In genomic region chr3:186930639-186931486, GRCh38 we compare ENCODE assay signal across 8 cellular contexts. TPM values are rescaled to one million over a fixed set of nuclear protein-coding genes. Genes with fewer than 3 reads are reported as not detected.
DNase-seq lines count a peak whose midpoint lies in the region; ATAC-seq, FAIRE-seq and TF ChIP-seq lines count a peak whose summit lies in the region.

No MANE protein-coding gene starts in this region.

- H3K9ac ChIP-seq in HCT116 (ENCODE audit: low read length) (peak overlapping the region; percentile 73), GM12878 (ENCODE audit: control insufficient read depth, insufficient read depth, low read length) (peak overlapping the region; percentile 78), iPS-18a (ENCODE audit: low read length) (peak overlapping the region; percentile 88), smooth muscle cell (ENCODE audit: low read depth) (peak overlapping the region; percentile 29)

- peak; percentile 82 for ATAC-seq in HCT116
- ATAC-seq in GM12878, result peak; percentile 92

- no peaks in the 10 kb centered on the region for H3K36me3 ChIP-seq in HCT116 (ENCODE audit: control insufficient read depth in 1 of 2, insufficient read depth in 2 of 2, low read length in 2 of 2)
- no peaks in the 10 kb centered on the region for H3K36me3 ChIP-seq in MG63
- H3K36me3 ChIP-seq in GM12878 (ENCODE audit: control insufficient read depth in 2 of 2, insufficient read depth in 2 of 2, low read length in 1 of 2), result peaks cover 0 to 9% of the 10 kb centered on the region in 2 experiments; a peak in 2 of 4 replicates
- H3K36me3 ChIP-seq in iPS-18a (ENCODE audit: control insufficient read depth, low read depth, low read length), result peaks cover 19% of the 10 kb centered on the region
- no peaks in the 10 kb centered on the region for H3K36me3 ChIP-seq in smooth muscle cell (ENCODE audit: low read depth)

- H2AFZ ChIP-seq in HCT116 (ENCODE audit: low read depth, low read length, poor library complexity, severe bottlenecking), result peak overlapping the region; percentile 82
- peak overlapping the region; percentile 80 for H2AFZ ChIP-seq in GM12878 (ENCODE audit: control insufficient read depth, low read depth, low read length)
- H2AFZ ChIP-seq in smooth muscle cell (ENCODE audit: low read depth), result peak overlapping the region; percentile 98

- RAD21 ChIA-PET in HCT116 (lab: Charles Lee; ENCODE audit: low non-redundant PET in 1 of 2, low total read pairs in 2 of 2, uncharacterized antibody in 2 of 2, unreplicated experiment in 2 of 2) (no interaction called here), GM12878 (lab: Charles Lee; ENCODE audit: unreplicated experiment) (interaction anchor here (0.7 to 4.1 kb wide), 18 partner anchors 28 to 391 kb away, joined by 3 to 47 read pairs (median 6); no protein-coding TSS in a partner anchor)

- H3K27ac ChIP-seq in HCT116 (ENCODE audit: low read depth, low read length) (peak overlapping the region; percentile 61), GM12878 (ENCODE audit: control insufficient read depth, insufficient read depth) (peak overlapping the region; percentile 81), iPS-18a (ENCODE audit: low read length) (peak overlapping the region; percentile 77), smooth muscle cell (ENCODE audit: low read depth) (no peak overlapping the region)

- in situ Hi-C loops in GM12878 (cut with MboI), result no loop called here

- peak; percentile 41; the same call in 2 of the 3 replicates for TF ChIP-seq CTCF in GM12872 (IDR thresholded peaks at IDR 0.05; ENCODE audit: insufficient read depth, low read depth, low read length)
- peak; percentile 14 to 21 (median 15); a peak in 2 of 6 replicates for TF ChIP-seq CTCF in HCT116 (IDR thresholded peaks at IDR 0.05 in 2 of 3, conservative IDR thresholded peaks at IDR 0.05 in 1 of 3; ENCODE audit: borderline replicate concordance in 1 of 3, insufficient read depth in 1 of 3, low read depth in 2 of 3, low read length in 2 of 3)
- TF ChIP-seq CTCF in GM12878 (IDR thresholded peaks at IDR 0.05 in 2 of 3, conservative IDR thresholded peaks at IDR 0.05 in 1 of 3; ENCODE audit: control insufficient read depth in 2 of 3, extremely low read depth in 1 of 3, insufficient read depth in 1 of 3, low read depth in 3 of 3, low read length in 3 of 3), result peak; percentile 26 to 33 (median 31); a peak in 5 of 6 replicates
- no peak for TF ChIP-seq CTCF in smooth muscle cell (IDR thresholded peaks at IDR 0.05; ENCODE audit: borderline replicate concordance, insufficient read depth, poor library complexity, severe bottlenecking)

- CTCF ChIA-PET in HCT116 (lab: Charles Lee) (interaction anchor here (1.6 kb wide), 1 partner anchor 81 kb away, joined by 6 read pairs; no protein-coding TSS in a partner anchor), GM12878 (lab: Yijun Ruan, JAX) (interaction anchor here (0.7 to 2.8 kb wide), 15 partner anchors 9 to 234 kb away, joined by 3 to 11 read pairs (median 4); no protein-coding TSS in a partner anchor)

- POLR2A ChIA-PET in HCT116 (lab: Charles Lee) (interaction anchor here (1.0 kb wide), 1 partner anchor 15 kb away, joined by 4 read pairs; no protein-coding TSS in a partner anchor), GM12878 (lab: Charles Lee) (interaction anchor here (0.7 to 3.6 kb wide), 9 partner anchors 12 to 100 kb away, joined by 3 to 20 read pairs (median 6); no protein-coding TSS in a partner anchor)

- H3K4me2 ChIP-seq in HCT116 (ENCODE audit: low read length), result peak overlapping the region; percentile 97
- peak overlapping the region; percentile 88 for H3K4me2 ChIP-seq in GM12878 (ENCODE audit: control insufficient read depth, insufficient read depth)
- peak overlapping the region; percentile 100 for H3K4me2 ChIP-seq in smooth muscle cell

- intact Hi-C loops in HCT116 (cut with micrococcal nuclease), result loop anchor here (5.0 kb wide), 1 partner anchor 84 kb away; no protein-coding TSS in a partner anchor
- intact Hi-C loops in GM12878 (cut with micrococcal nuclease; ENCODE audit: unreplicated experiment), result loop anchor here (2.0 to 5.0 kb wide), 5 partner anchors 56 to 136 kb away; no protein-coding TSS in a partner anchor

- FAIRE-seq in GM12878 (lab: Jason Lieb, UNC), result peak; percentile 81

- under 1% methylated on average over 71 of the region's 73 CpGs for WGBS in GM12878 (ENCODE audit: insufficient coverage, insufficient replicate concordance, low lambda C conversion rate, missing lambda C conversion rate)
- WGBS in smooth muscle cell (ENCODE audit: low lambda C conversion rate), result 1% methylated on average over 56 of the region's 73 CpGs

- H3K79me2 ChIP-seq in HCT116 (ENCODE audit: insufficient read depth, low read length), result 0 out of 2 replicates have a peak, but pooled peaks cover 2% of the 10 kb centered on the region
- peaks cover 51% of the 10 kb centered on the region for H3K79me2 ChIP-seq in GM12878 (ENCODE audit: control insufficient read depth, insufficient read depth, low read length)
- H3K79me2 ChIP-seq in smooth muscle cell (ENCODE audit: low read depth), result no peaks in the 10 kb centered on the region

- peaks cover 7% of the 10 kb centered on the region for H3F3A ChIP-seq in smooth muscle cell (ENCODE audit: low read depth)

- peak overlapping the region; percentile 77 to 94 for H3K4me3 ChIP-seq in HCT116 (replicated peaks in 1 of 2; ENCODE audit: low read depth in 1 of 2, low read length in 2 of 2)
- peak overlapping the region; percentile 66 for H3K4me3 ChIP-seq in MG63
- peak overlapping the region; percentile 96 for H3K4me3 ChIP-seq in GM12878
- H3K4me3 ChIP-seq in iPS-18a (ENCODE audit: low read length), result peak overlapping the region; percentile 90
- H3K4me3 ChIP-seq in smooth muscle cell, result peak overlapping the region; percentile 92

- H3K9me2 ChIP-seq in HCT116 (ENCODE audit: insufficient read depth), result no peaks in the 10 kb centered on the region

- TF ChIP-seq RAD21 in HCT116 (IDR thresholded peaks at IDR 0.05; ENCODE audit: low read depth) (0 out of 2 replicates have a peak, but pooled peaks have one; percentile 14), GM12878 (IDR thresholded peaks at IDR 0.05; ENCODE audit: insufficient read depth, low read depth, low read length) (peak; percentile 47)

- DNase-seq in HCT116 (ENCODE audit: low read depth, low spot score) (peak; percentile 42), MG63 (peak; percentile 69), T-helper 2 cell (peak; percentile 30 to 87 (median 49)), GM12878 (ENCODE audit: low read depth, low spot score) (peak; percentile 52), smooth muscle cell (lab: John Stamatoyannopoulos, UW; ENCODE audit: unreplicated experiment) (peak; percentile 49), OCI-M2 (lab: John Stamatoyannopoulos, UW; ENCODE audit: unreplicated experiment) (no peak)

- TF ChIP-seq EP300 in GM12878 (IDR thresholded peaks at IDR 0.05; ENCODE audit: borderline replicate concordance in 1 of 2, control insufficient read depth in 1 of 2, low read depth in 2 of 2, low read length in 2 of 2), result no peak

- TF ChIP-seq POLR2A in HCT116 (IDR thresholded peaks at IDR 0.05; ENCODE audit: borderline replicate concordance, extremely low read depth, insufficient read depth, insufficient read length) (peak; percentile 33), GM12878 (IDR thresholded peaks at IDR 0.05; ENCODE audit: low read depth, low read length) (peak; percentile 67)

- SMC1A ChIA-PET in GM12878 (lab: Charles Lee; ENCODE audit: uncharacterized antibody, unreplicated experiment), result interaction anchor here (0.7 to 4.8 kb wide), 13 partner anchors 13 to 134 kb away, joined by 3 to 42 read pairs (median 11); no protein-coding TSS in a partner anchor

- H3K4me1 ChIP-seq in HCT116 (ENCODE audit: control insufficient read depth in 1 of 2, insufficient read depth in 2 of 2, low read length in 2 of 2) (peaks cover 16 to 18% of the 10 kb centered on the region in 2 experiments), GM12878 (ENCODE audit: control insufficient read depth, insufficient read depth, low read length) (peaks cover 11% of the 10 kb centered on the region), iPS-18a (ENCODE audit: control insufficient read depth, low read depth, low read length) (peaks cover 20% of the 10 kb centered on the region), smooth muscle cell (ENCODE audit: low read depth) (peaks cover 11% of the 10 kb centered on the region)

- BruUV-seq in HCT116 (replicated peaks; lab: Mats Ljungman, UMichigan), result no TSS peak
- BruUV-seq in GM12878 (replicated peaks; lab: Mats Ljungman, UMichigan), result no TSS peak

- no peaks in the 10 kb centered on the region for H4K20me1 ChIP-seq in HCT116 (ENCODE audit: insufficient read depth)
- H4K20me1 ChIP-seq in GM12878 (ENCODE audit: control insufficient read depth, insufficient read depth), result 0 out of 2 replicates have a peak, but pooled peaks cover 4% of the 10 kb centered on the region
- H4K20me1 ChIP-seq in smooth muscle cell (ENCODE audit: low read depth), result peaks cover 8% of the 10 kb centered on the region

- no peaks in the 10 kb centered on the region for H3K27me3 ChIP-seq in HCT116 (ENCODE audit: insufficient read depth, low read length)
- no peaks in the 10 kb centered on the region for H3K27me3 ChIP-seq in MG63
- H3K27me3 ChIP-seq in GM12878 (replicated peaks in 1 of 2; ENCODE audit: control insufficient read depth in 2 of 2, insufficient read depth in 2 of 2, low read length in 1 of 2), result no peaks in the 10 kb centered on the region
- H3K27me3 ChIP-seq in iPS-18a (ENCODE audit: control insufficient read depth, insufficient read depth, low read length), result peaks cover 4% of the 10 kb centered on the region
- H3K27me3 ChIP-seq in smooth muscle cell (ENCODE audit: low read depth), result peaks cover 12% of the 10 kb centered on the region

- H3K9me3 ChIP-seq in HCT116 (ENCODE audit: control insufficient read depth in 1 of 2, insufficient read depth in 1 of 2, low read depth in 1 of 2, low read length in 2 of 2), result no peaks in the 10 kb centered on the region
- H3K9me3 ChIP-seq in MG63, result no peaks in the 10 kb centered on the region; the same call in none of the 2 replicates
- no peaks in the 10 kb centered on the region for H3K9me3 ChIP-seq in GM12878 (replicated peaks; ENCODE audit: control insufficient read depth, insufficient read depth, low read length)
- H3K9me3 ChIP-seq in iPS-18a (ENCODE audit: control insufficient read depth, low read depth, low read length), result no peaks in the 10 kb centered on the region
- H3K9me3 ChIP-seq in smooth muscle cell (replicated peaks; ENCODE audit: low read depth), result no peaks in the 10 kb centered on the region

RNA-seq across cellular contexts. Expression of gene ST6GAL1, which starts 0.5 kb away (rescaled TPM):
- total RNA-seq in HCT116 (2021; ENCODE audit: unreplicated experiment) (15.6 TPM), GM12878 (2014; rRNA removed) (139 and 147 TPM in 2 replicates), GM12878 (2014; rRNA removed; fragmentation: Illumina TruSeq; extraction: Trizol) (158 and 169 TPM in 2 replicates), GM12878 (2021) (207 and 220 TPM in 2 replicates), smooth muscle cell (5.8 and 8.9 TPM in 2 replicates)
- 6.9 and 7.1 TPM in 2 replicates for polyA plus RNA-seq in HCT116 (2012)
- total RNA-seq in MG63 (2014; rRNA removed; shearing (Covaris generic); ENCODE audit: low replicate concordance), result 5.6 and 9.4 TPM in 2 replicates
- total RNA-seq in GM12878 (2013; cell fraction: nucleolus; rRNA removed), result 750 and 754 TPM in 2 replicates
- 139 TPM for polyA plus RNA-seq in GM12878 (2011; ENCODE audit: low read depth)
- polyA plus RNA-seq in GM12878 (2011; rRNA removed) (190 and 214 TPM in 2 replicates), GM12878 (2014; fragmentation: Illumina TruSeq; extraction: Trizol) (248 and 268 TPM in 2 replicates), GM12878 (2014; fragmentation: Nextera tagmentation; extraction: Ambion mirVana) (10 to 100 TPM; 74.2 to 75.0 TPM), GM12878 (2014; rRNA removed) (163 and 174 TPM in 2 replicates), GM12878 (2016; fragmentation: Nextera tagmentation; extraction: Ambion mirVana) (100 to 1,000 TPM; 133 to 135 TPM), smooth muscle cell (1.5 and 3.5 TPM in 2 replicates)
- 169 and 192 TPM in 2 replicates for polyA plus RNA-seq in GM12878 (2011; cell fraction: cytosol; rRNA removed)
- polyA plus RNA-seq in GM12878 (2011; cell fraction: nucleus; rRNA removed), result 106 and 131 TPM in 2 replicates
- 141 and 183 TPM in 2 replicates for polyA plus RNA-seq in GM12878 (2012)
- polyA minus RNA-seq in GM12878 (2011; rRNA and poly(A)+ RNA removed), result 310 and 330 TPM in 2 replicates
- 80.6 and 80.9 TPM in 2 replicates for polyA minus RNA-seq in GM12878 (2011; cell fraction: cytosol; rRNA and poly(A)+ RNA removed)
- polyA minus RNA-seq in GM12878 (2011; cell fraction: nucleus; rRNA and poly(A)+ RNA removed), result 116 and 151 TPM in 2 replicates

Comparison
In these comparisons a context has a peak if more than half of its experiments do, and no peak if none do; other contexts are left out.
1. H3K9ac ChIP-seq: peak in every context shown above with its lines; median percentile 88 in iPS-18a; 78 in GM12878; 73 in HCT116; 29 in smooth muscle cell.